8 cellular contexts compared by ENCODE assay signal in the genomic region with DNA sequence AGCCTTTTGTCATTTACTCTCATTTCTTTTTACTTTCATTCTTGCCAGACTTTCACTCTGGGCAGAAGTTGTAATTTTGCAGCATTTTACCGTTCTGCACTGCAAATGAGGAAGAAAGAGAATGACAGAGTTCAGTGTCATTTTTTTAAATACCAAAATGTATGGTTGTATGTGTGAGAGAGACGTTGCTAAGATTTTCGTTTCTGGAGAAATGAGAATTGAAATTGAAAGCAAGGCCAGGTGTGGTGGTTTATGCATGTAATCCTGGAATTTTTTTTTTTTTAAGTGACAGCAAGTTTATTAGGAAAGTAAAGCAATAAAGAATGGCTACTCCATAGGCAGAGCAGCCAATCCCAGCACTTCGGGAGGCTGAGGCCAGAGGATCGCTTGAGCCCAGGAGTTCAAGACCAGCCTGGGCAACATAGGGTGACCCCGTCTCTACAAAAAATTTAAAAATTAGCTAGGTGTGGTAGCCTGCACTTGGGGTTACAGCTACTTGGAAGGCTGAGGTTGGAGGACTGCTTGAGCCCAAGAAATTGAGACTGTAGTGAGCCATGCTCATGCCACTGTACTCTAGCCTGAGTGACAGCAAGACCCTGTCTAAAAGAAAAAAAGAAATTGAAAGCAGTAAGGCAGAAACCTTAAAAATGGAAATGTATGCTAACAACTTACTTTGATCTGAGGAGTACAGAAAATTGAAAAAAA. TPM values are rescaled to one million over a fixed set of nuclear protein-coding genes. Genes with fewer than 3 reads are reported as not detected.
DNase-seq lines count a peak whose midpoint lies in the region; ATAC-seq, FAIRE-seq and TF ChIP-seq lines count a peak whose summit lies in the region.

No MANE protein-coding gene starts in this region.

- peak overlapping the region; percentile 60 for H3K4me3 ChIP-seq in CD4-positive, CD25-positive, alpha-beta regulatory T cell (ENCODE audit: low read depth, low read length)
- H3K4me3 ChIP-seq in neural progenitor cell, result no peak overlapping the region

- H3K4me2 ChIP-seq in neural progenitor cell, result no peak overlapping the region

- no peak for TF ChIP-seq CTCF in neural progenitor cell (IDR thresholded peaks at IDR 0.05)

- H3F3A ChIP-seq in neural progenitor cell (ENCODE audit: low read depth), result peaks cover 14% of the 10 kb centered on the region

- H3K36me3 Mint-ChIP-seq in CD4-positive, CD25-positive, alpha-beta regulatory T cell, result peaks cover 23% of the 10 kb centered on the region
- peaks cover 31% of the 10 kb centered on the region for H3K36me3 Mint-ChIP-seq in T-helper 1 cell treated with Interleukin-12 subunit alpha and Interleukin-12 subunit beta and Interleukin-4 antibody, amounts not matched to agents 30 μg/mL and 1 μg/mL, for 36 hours (ENCODE audit: low read depth)
- H3K36me3 Mint-ChIP-seq in neural progenitor cell, result peaks cover 54% of the 10 kb centered on the region

- no peaks in the 10 kb centered on the region for H3K27me3 Mint-ChIP-seq in CD4-positive, CD25-positive, alpha-beta regulatory T cell
- H3K27me3 Mint-ChIP-seq in T-helper 1 cell treated with Interleukin-12 subunit alpha and Interleukin-12 subunit beta and Interleukin-4 antibody, amounts not matched to agents 30 μg/mL and 1 μg/mL, for 36 hours (ENCODE audit: low read depth), result no peaks in the 10 kb centered on the region
- H3K27me3 Mint-ChIP-seq in neural progenitor cell (ENCODE audit: insufficient read depth, low read depth), result no peaks in the 10 kb centered on the region

- H3K4me1 Mint-ChIP-seq in CD4-positive, CD25-positive, alpha-beta regulatory T cell, result peaks cover 40 to 86% (median 65%) of the 10 kb centered on the region in 4 donors
- peaks cover 69% of the 10 kb centered on the region for H3K4me1 Mint-ChIP-seq in T-helper 1 cell treated with Interleukin-12 subunit alpha and Interleukin-12 subunit beta and Interleukin-4 antibody, amounts not matched to agents 30 μg/mL and 1 μg/mL, for 36 hours (ENCODE audit: low read depth)
- H3K4me1 Mint-ChIP-seq in neural progenitor cell, result peaks cover 5% of the 10 kb centered on the region

- DNase-seq in CD4-positive, CD25-positive, alpha-beta regulatory T cell, result peak in 1 of 3 donors; percentile 34
- DNase-seq in GM19239 (ENCODE audit: insufficient read length, low spot score) (no peak), amniotic stem cell (lab: John Stamatoyannopoulos, UW) (no peak), neural progenitor cell (ENCODE audit: low spot score) (no peak), RCC 7860 (ENCODE audit: low spot score) (no peak)
- DNase-seq in activated effector memory CD4-positive, alpha-beta T cell treated with anti-CD3 and anti-CD28 coated beads, Interleukin-2, amount 50 U/mL, for 16 hours, result no peak

- FAIRE-seq in GM19239 (lab: Jason Lieb, UNC), result peak; percentile 89
- FAIRE-seq in RCC 7860 (lab: Jason Lieb, UNC), result no peak

- H2AFZ ChIP-seq in neural progenitor cell (replicated peaks), result no peak overlapping the region

- peak overlapping the region; percentile 55 for H3K27ac ChIP-seq in CD4-positive, CD25-positive, alpha-beta regulatory T cell (ENCODE audit: insufficient read depth, low read length, poor library complexity, severe bottlenecking)
- H3K27ac ChIP-seq in neural progenitor cell, result no peak overlapping the region

- H4K20me1 ChIP-seq in neural progenitor cell (ENCODE audit: low read depth), result peaks cover 22% of the 10 kb centered on the region

- no peaks in the 10 kb centered on the region for H3K9me3 ChIP-seq in CD4-positive, CD25-positive, alpha-beta regulatory T cell (ENCODE audit: control insufficient read depth in 2 of 2, low read length in 2 of 2)
- H3K9me3 ChIP-seq in neural progenitor cell (ENCODE audit: low read depth), result peaks cover 2% of the 10 kb centered on the region

- H3K27me3 ChIP-seq in CD4-positive, CD25-positive, alpha-beta regulatory T cell (ENCODE audit: control insufficient read depth, insufficient read depth, low read length), result no peaks in the 10 kb centered on the region
- no peaks in the 10 kb centered on the region for H3K27me3 ChIP-seq in neural progenitor cell

- H3K9ac ChIP-seq in neural progenitor cell, result no peak overlapping the region

- peaks cover 2% of the 10 kb centered on the region for H3K36me3 ChIP-seq in CD4-positive, CD25-positive, alpha-beta regulatory T cell (ENCODE audit: control insufficient read depth, insufficient read depth, low read length)
- peaks cover 7% of the 10 kb centered on the region for H3K36me3 ChIP-seq in neural progenitor cell

- peak overlapping the region; percentile 78 to 90 (median 81) for H3K27ac Mint-ChIP-seq in CD4-positive, CD25-positive, alpha-beta regulatory T cell
- peak overlapping the region; percentile 86 for H3K27ac Mint-ChIP-seq in T-helper 1 cell treated with Interleukin-12 subunit alpha and Interleukin-12 subunit beta and Interleukin-4 antibody, amounts not matched to agents 30 μg/mL and 1 μg/mL, for 36 hours
- H3K27ac Mint-ChIP-seq in neural progenitor cell, result no peak overlapping the region

- peaks cover 0 to 5% (median 0%) of the 10 kb centered on the region in 7 donors for H3K9me3 Mint-ChIP-seq in CD4-positive, CD25-positive, alpha-beta regulatory T cell
- peaks cover 9% of the 10 kb centered on the region for H3K9me3 Mint-ChIP-seq in T-helper 1 cell treated with Interleukin-12 subunit alpha and Interleukin-12 subunit beta and Interleukin-4 antibody, amounts not matched to agents 30 μg/mL and 1 μg/mL, for 36 hours
- peaks cover 22% of the 10 kb centered on the region for H3K9me3 Mint-ChIP-seq in neural progenitor cell

- peak; percentile 35 to 47 for ATAC-seq in CD4-positive, CD25-positive, alpha-beta regulatory T cell (ENCODE audit: low read depth in 2 of 2)
- peak; percentile 86 for ATAC-seq in HG03025 (IDR thresholded peaks at IDR 0.05; ENCODE audit: low FRiP score, unreplicated experiment)

- H3K4me3 Mint-ChIP-seq in CD4-positive, CD25-positive, alpha-beta regulatory T cell, result peak overlapping the region; percentile 5 to 72 (median 36)
- H3K4me3 Mint-ChIP-seq in T-helper 1 cell treated with Interleukin-12 subunit alpha and Interleukin-12 subunit beta and Interleukin-4 antibody, amounts not matched to agents 30 μg/mL and 1 μg/mL, for 36 hours, result peak overlapping the region; percentile 70
- H3K4me3 Mint-ChIP-seq in neural progenitor cell, result no peak overlapping the region

- H3K4me1 ChIP-seq in CD4-positive, CD25-positive, alpha-beta regulatory T cell (ENCODE audit: control insufficient read depth, insufficient read depth, low read length, poor library complexity, severe bottlenecking), result peaks cover 53% of the 10 kb centered on the region
- H3K4me1 ChIP-seq in neural progenitor cell, result peaks cover 18% of the 10 kb centered on the region

- H3K79me2 ChIP-seq in neural progenitor cell (ENCODE audit: low read depth), result peaks cover 96% of the 10 kb centered on the region

RNA-seq across cellular contexts. Expression of a gene that starts 12.9 kb away (rescaled TPM):
- 33.1 TPM for total RNA-seq in CD4-positive, CD25-positive, alpha-beta regulatory T cell
- polyA plus RNA-seq in CD4-positive, CD25-positive, alpha-beta regulatory T cell, result 100 to 1,000 TPM; 109 to 118 (median 114) TPM
- total RNA-seq in neural progenitor cell (ENCODE audit: low replicate concordance), result 40.4 and 57.1 TPM in 2 replicates
